In genomic region chr4:106681381-106681921, GRCh38 we compare ENCODE assay signal across 21 cellular contexts.
"Had no signal": no experiment of that assay in that cellular context is flagged by ENCODE, and none has a peak within 500 bp of the region (broad histone marks: within the 10 kb centered on the region; RNA-seq: fewer than 3 reads in every experiment).

No MANE protein-coding gene starts in this region.

- H3K4me3 ChIP-seq: dorsolateral prefrontal cortex, lung, prostate gland, skin epidermis, suprapubic skin, thyroid gland, upper lobe of left lung, vagina had no signal

- H3K27me3 ChIP-seq: dorsolateral prefrontal cortex, suprapubic skin, thyroid gland, upper lobe of left lung, vagina had no signal

- H3K4me1 ChIP-seq: parathyroid adenoma, prostate gland, suprapubic skin, thyroid gland, upper lobe of left lung, vagina had no signal

- DNase-seq: cortex of kidney; dorsolateral prefrontal cortex; effector CD8-positive, alpha-beta T cell; foreskin melanocyte; hippocampal formation; kidney glomerular epithelial cell; mesendoderm; naive B cell; stimulated activated CD4-positive, alpha-beta T cell treated with anti-CD3 and anti-CD28 coated beads, Interleukin-2, amount 100 ng/mL, for 24 hours; stimulated activated CD4-positive, alpha-beta T cell treated with anti-CD3 and anti-CD28 coated beads, Interleukin-4, amount 100 ng/mL, for 4 hours; stimulated activated naive B cell treated with anti-CD40 and anti-IgM and Interleukin-4, amounts not matched to agents 10 μg/mL and 1 μg/mL and 100 μg/mL, for 72 hours; thyroid gland had no signal

- H3K9me3 ChIP-seq: prostate gland, suprapubic skin, thyroid gland, vagina had no signal

- ATAC-seq: left lobe of liver; sciatic nerve; stimulated activated naive B cell treated with anti-CD40 and anti-IgM and Interleukin-4, amounts not matched to agents 10 μg/mL and 1 μg/mL and 100 μg/mL, for 72 hours had no signal

- H3K36me3 ChIP-seq: prostate gland, suprapubic skin, thyroid gland, upper lobe of left lung, vagina had no signal

- H3K27ac ChIP-seq: dorsolateral prefrontal cortex, parathyroid adenoma, prostate gland, skin epidermis, suprapubic skin, thyroid gland, upper lobe of left lung, vagina had no signal
